In the genomic region with DNA sequence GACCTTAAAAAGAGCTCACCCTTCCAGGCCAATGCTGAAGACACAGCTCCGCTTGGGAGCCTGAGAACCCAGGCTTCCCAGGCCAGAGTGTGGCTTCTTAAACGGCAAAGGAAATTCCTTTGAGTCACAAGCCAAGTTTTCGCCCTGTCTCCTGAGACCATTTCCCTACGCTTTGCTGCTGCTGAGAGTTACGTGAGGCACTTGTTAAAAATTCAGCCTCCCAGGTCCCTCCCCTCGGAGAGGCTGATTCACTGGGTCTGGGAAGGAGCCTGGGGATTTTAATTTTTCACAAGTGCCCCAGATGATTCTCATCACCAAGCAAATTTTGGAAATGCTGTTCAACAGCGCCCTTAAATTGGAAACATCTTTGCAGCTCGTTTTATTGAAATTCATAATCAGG, we compare ENCODE assay signal across 1 cellular context.
TF ChIP-seq lines count a peak whose summit lies in the region.

No MANE protein-coding gene starts in this region.

TF ChIP-seq in WTC11, 78 proteins besides CTCF, POLR2A, EP300 and RAD21 (continued from another document):
- TF ChIP-seq PRDM15 (CRISPR knock-in tag; IDR thresholded peaks at IDR 0.05) = no peak
- TF ChIP-seq, protein P1, sequence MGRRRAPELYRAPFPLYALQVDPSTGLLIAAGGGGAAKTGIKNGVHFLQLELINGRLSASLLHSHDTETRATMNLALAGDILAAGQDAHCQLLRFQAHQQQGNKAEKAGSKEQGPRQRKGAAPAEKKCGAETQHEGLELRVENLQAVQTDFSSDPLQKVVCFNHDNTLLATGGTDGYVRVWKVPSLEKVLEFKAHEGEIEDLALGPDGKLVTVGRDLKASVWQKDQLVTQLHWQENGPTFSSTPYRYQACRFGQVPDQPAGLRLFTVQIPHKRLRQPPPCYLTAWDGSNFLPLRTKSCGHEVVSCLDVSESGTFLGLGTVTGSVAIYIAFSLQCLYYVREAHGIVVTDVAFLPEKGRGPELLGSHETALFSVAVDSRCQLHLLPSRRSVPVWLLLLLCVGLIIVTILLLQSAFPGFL (CRISPR knock-in tag; IDR thresholded peaks at IDR 0.05; ENCODE audit: borderline replicate concordance) = no peak
- TF ChIP-seq ZNF138 (CRISPR knock-in tag; conservative IDR thresholded peaks at IDR 0.05) = no peak
- TF ChIP-seq KAT7 (CRISPR knock-in tag; IDR thresholded peaks at IDR 0.05; ENCODE audit: borderline replicate concordance) = no peak
- TF ChIP-seq, protein P2, sequence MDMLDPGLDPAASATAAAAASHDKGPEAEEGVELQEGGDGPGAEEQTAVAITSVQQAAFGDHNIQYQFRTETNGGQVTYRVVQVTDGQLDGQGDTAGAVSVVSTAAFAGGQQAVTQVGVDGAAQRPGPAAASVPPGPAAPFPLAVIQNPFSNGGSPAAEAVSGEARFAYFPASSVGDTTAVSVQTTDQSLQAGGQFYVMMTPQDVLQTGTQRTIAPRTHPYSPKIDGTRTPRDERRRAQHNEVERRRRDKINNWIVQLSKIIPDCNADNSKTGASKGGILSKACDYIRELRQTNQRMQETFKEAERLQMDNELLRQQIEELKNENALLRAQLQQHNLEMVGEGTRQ (CRISPR knock-in tag; IDR thresholded peaks at IDR 0.05) = no peak
- TF ChIP-seq, protein P3, sequence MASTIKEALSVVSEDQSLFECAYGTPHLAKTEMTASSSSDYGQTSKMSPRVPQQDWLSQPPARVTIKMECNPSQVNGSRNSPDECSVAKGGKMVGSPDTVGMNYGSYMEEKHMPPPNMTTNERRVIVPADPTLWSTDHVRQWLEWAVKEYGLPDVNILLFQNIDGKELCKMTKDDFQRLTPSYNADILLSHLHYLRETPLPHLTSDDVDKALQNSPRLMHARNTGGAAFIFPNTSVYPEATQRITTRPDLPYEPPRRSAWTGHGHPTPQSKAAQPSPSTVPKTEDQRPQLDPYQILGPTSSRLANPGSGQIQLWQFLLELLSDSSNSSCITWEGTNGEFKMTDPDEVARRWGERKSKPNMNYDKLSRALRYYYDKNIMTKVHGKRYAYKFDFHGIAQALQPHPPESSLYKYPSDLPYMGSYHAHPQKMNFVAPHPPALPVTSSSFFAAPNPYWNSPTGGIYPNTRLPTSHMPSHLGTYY (CRISPR knock-in tag; IDR thresholded peaks at IDR 0.05) = no peak
- TF ChIP-seq, protein P4, sequence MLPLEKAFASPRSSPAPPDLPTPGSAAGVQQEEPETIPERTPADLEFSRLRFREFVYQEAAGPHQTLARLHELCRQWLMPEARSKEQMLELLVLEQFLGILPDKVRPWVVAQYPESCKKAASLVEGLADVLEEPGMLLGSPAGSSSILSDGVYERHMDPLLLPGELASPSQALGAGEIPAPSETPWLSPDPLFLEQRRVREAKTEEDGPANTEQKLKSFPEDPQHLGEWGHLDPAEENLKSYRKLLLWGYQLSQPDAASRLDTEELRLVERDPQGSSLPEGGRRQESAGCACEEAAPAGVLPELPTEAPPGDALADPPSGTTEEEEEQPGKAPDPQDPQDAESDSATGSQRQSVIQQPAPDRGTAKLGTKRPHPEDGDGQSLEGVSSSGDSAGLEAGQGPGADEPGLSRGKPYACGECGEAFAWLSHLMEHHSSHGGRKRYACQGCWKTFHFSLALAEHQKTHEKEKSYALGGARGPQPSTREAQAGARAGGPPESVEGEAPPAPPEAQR (CRISPR knock-in tag; IDR thresholded peaks at IDR 0.05) = no peak
- no peak for TF ChIP-seq E2F4 (CRISPR knock-in tag; IDR thresholded peaks at IDR 0.05; ENCODE audit: borderline replicate concordance, low read depth)
- no peak for TF ChIP-seq STAT6 (CRISPR knock-in tag; conservative IDR thresholded peaks at IDR 0.05; ENCODE audit: low read depth)
- TF ChIP-seq ETV6 (CRISPR knock-in tag; IDR thresholded peaks at IDR 0.05) = no peak
- no peak for TF ChIP-seq ESRRA (CRISPR knock-in tag; IDR thresholded peaks at IDR 0.05; ENCODE audit: borderline replicate concordance)
- TF ChIP-seq ZNF121 (CRISPR knock-in tag; IDR thresholded peaks at IDR 0.05) = no peak
- TF ChIP-seq OVOL2 (CRISPR knock-in tag; IDR thresholded peaks at IDR 0.05; ENCODE audit: borderline replicate concordance) = no peak
- TF ChIP-seq AFF4 (CRISPR knock-in tag; IDR thresholded peaks at IDR 0.05; ENCODE audit: borderline replicate concordance) = no peak
- TF ChIP-seq, protein P5, sequence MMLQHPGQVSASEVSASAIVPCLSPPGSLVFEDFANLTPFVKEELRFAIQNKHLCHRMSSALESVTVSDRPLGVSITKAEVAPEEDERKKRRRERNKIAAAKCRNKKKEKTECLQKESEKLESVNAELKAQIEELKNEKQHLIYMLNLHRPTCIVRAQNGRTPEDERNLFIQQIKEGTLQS (CRISPR knock-in tag; conservative IDR thresholded peaks at IDR 0.05) = no peak
